In genomic region chr6:105832358-105832757, GRCh38 we compare ENCODE assay signal across 20 cellular contexts.
DNase-seq lines count a peak whose midpoint lies in the region; ATAC-seq, FAIRE-seq and TF ChIP-seq lines count a peak whose summit lies in the region.
"Had no signal": no experiment of that assay in that cellular context is flagged by ENCODE, and none has a peak within 500 bp of the region (broad histone marks: within the 10 kb centered on the region; RNA-seq: fewer than 3 reads in every experiment).

No MANE protein-coding gene starts in this region.

- no TSS peak for BruUV-seq in PC-9 (replicated peaks; lab: Mats Ljungman, UMichigan)

- H4K91ac ChIP-seq in H1 (replicated peaks; ENCODE audit: insufficient read length, low read length): no peak overlapping the region
- H4K91ac ChIP-seq in trophoblast cell (ENCODE audit: low read depth, low read length): no peak overlapping the region

- no peaks in the 10 kb centered on the region for H4K20me1 ChIP-seq in PC-9 (ENCODE audit: insufficient read depth)
- no peaks in the 10 kb centered on the region for H4K20me1 ChIP-seq in H1 (replicated peaks in 1 of 2; ENCODE audit: control insufficient read depth in 1 of 2, insufficient read depth in 2 of 2, low read length in 2 of 2)

- H3K4me2 ChIP-seq in PC-9 (peak overlapping the region; percentile 4; the same call in 1 of the 2 replicates), H1 (ENCODE audit: insufficient read depth in 1 of 2, low read depth in 2 of 2, low read length in 2 of 2) (no peak overlapping the region), trophoblast cell (ENCODE audit: low read length) (no peak overlapping the region)
- H3K4me2 ChIP-seq: neural progenitor cell had no signal

- no peak overlapping the region for H2AK5ac ChIP-seq in H1 (ENCODE audit: low read depth, low read length)
- H2AK5ac ChIP-seq in trophoblast cell (ENCODE audit: low read length): no peak overlapping the region

- H2BK15ac ChIP-seq in H1 (ENCODE audit: low read length): no peak overlapping the region

- H3K4me1 Mint-ChIP-seq in T-helper 17 cell: peaks cover 5% of the 10 kb centered on the region

- no peak overlapping the region for H2BK20ac ChIP-seq in H1 (ENCODE audit: low read length)

- H3K4me3 Mint-ChIP-seq in T-helper 17 cell: no peak overlapping the region
- H3K4me3 Mint-ChIP-seq: activated naive CD8-positive, alpha-beta T cell treated with anti-CD3 and anti-CD28 coated beads, Interleukin-2, amount 50 U/mL, for 24 hours; activated T-cell treated with anti-CD3 and anti-CD28 coated beads, Interleukin-2, amount 50 U/mL, for 24 hours; neural progenitor cell; stimulated activated naive B cell treated with anti-CD40 and anti-IgM and Interleukin-4, amounts not matched to agents 10 μg/mL and 1 μg/mL and 100 μg/mL, for 72 hours had no signal

- DNase-seq in KBM-7 (peak; percentile 57), PC-9 (peak in 1 of 2 experiments; percentile 64), H1 (ENCODE audit: low read depth in 1 of 2, low spot score in 2 of 2) (no peak), trophoblast cell (peak; percentile 88 to 96), NCI-H226 (no peak), T-helper 17 cell (no peak), WERI-Rb-1 (no peak)
- DNase-seq: activated naive CD8-positive, alpha-beta T cell treated with anti-CD3 and anti-CD28 coated beads, Interleukin-2, amount 50 U/mL, for 24 hours; activated T-cell treated with anti-CD3 and anti-CD28 coated beads, Interleukin-2, amount 50 U/mL, for 24 hours; GOT3; heart right ventricle; NCI-H1105; NCI-H2171; SHP77 treated with DMSO at 0.1 percent for 48 hours; stimulated activated naive B cell treated with anti-CD40 and anti-IgM and Interleukin-4, amounts not matched to agents 10 μg/mL and 1 μg/mL and 100 μg/mL, for 72 hours had no signal

- H3K9ac ChIP-seq in H1 (replicated peaks in 1 of 4; ENCODE audit: extremely low read depth in 1 of 4, low read depth in 3 of 4, low read length in 3 of 4): no peak overlapping the region
- no peak overlapping the region for H3K9ac ChIP-seq in trophoblast cell (ENCODE audit: low read length)
- H3K9ac ChIP-seq: neural progenitor cell had no signal

- ATAC-seq in GM18505 (IDR thresholded peaks at IDR 0.05; ENCODE audit: unreplicated experiment) (no peak), T-helper 17 cell (no peak)
- ATAC-seq: activated naive CD8-positive, alpha-beta T cell treated with anti-CD3 and anti-CD28 coated beads, Interleukin-2, amount 50 U/mL, for 24 hours had no signal

- no peaks in the 10 kb centered on the region for H3K36me3 ChIP-seq in PC-9 (ENCODE audit: low read depth)
- H3K36me3 ChIP-seq in H1 (ENCODE audit: control insufficient read depth in 2 of 4, insufficient read depth in 4 of 4, low read length in 3 of 4): no peaks in the 10 kb centered on the region
- H3K36me3 ChIP-seq in trophoblast cell (ENCODE audit: control insufficient read depth in 1 of 2, insufficient read depth in 2 of 2, low read length in 2 of 2): no peaks in the 10 kb centered on the region
- no peaks in the 10 kb centered on the region for H3K36me3 ChIP-seq in WERI-Rb-1
- H3K36me3 ChIP-seq: heart right ventricle, neural progenitor cell, tibial nerve had no signal

- peaks cover 15% of the 10 kb centered on the region; the same call in 1 of the 2 replicates for H3F3A ChIP-seq in PC-9 (ENCODE audit: insufficient read depth, low read depth)

- no peaks in the 10 kb centered on the region for H3K36me3 Mint-ChIP-seq in T-helper 17 cell (ENCODE audit: low read depth)
- H3K36me3 Mint-ChIP-seq: neural progenitor cell; stimulated activated naive B cell treated with anti-CD40 and anti-IgM and Interleukin-4, amounts not matched to agents 10 μg/mL and 1 μg/mL and 100 μg/mL, for 72 hours had no signal

- H3K4ac ChIP-seq in H1 (replicated peaks; ENCODE audit: insufficient read length, low read depth, low read length) (no peak overlapping the region), trophoblast cell (ENCODE audit: low read depth, low read length) (no peak overlapping the region)

- WGBS in H1 (ENCODE audit: extremely low coverage in 1 of 2, insufficient coverage in 1 of 2, insufficient read length in 1 of 2, insufficient replicate concordance in 2 of 2, low coverage in 1 of 2, low lambda C conversion rate in 2 of 2, missing lambda C conversion rate in 1 of 2), 2 experiments: 89% methylated on average over 4 of the region's 4 CpGs; no CpG with 5 or more reads in 1 of the 2 experiments
- no CpG with 5 or more reads among the region's 4 CpGs for WGBS in trophoblast cell (ENCODE audit: extremely low coverage, insufficient coverage, insufficient read length)

- intact Hi-C loops in PC-9 (cut with micrococcal nuclease; ENCODE audit: unreplicated experiment): no loop called here

- no peak for FAIRE-seq in H1 (lab: Jason Lieb, UNC)
- FAIRE-seq: TTC549 had no signal

- no peak overlapping the region for H2BK5ac ChIP-seq in H1 (ENCODE audit: low read depth, low read length)
- no peak overlapping the region for H2BK5ac ChIP-seq in trophoblast cell (ENCODE audit: low read depth, low read length, poor library complexity)

- H2BK12ac ChIP-seq in H1 (ENCODE audit: low read depth, low read length) (no peak overlapping the region), trophoblast cell (ENCODE audit: low read length) (no peak overlapping the region)

- no peak overlapping the region for H4K12ac ChIP-seq in trophoblast cell (ENCODE audit: low read depth, low read length)

- no peak overlapping the region for H3K27ac Mint-ChIP-seq in T-helper 17 cell
- H3K27ac Mint-ChIP-seq: activated naive CD8-positive, alpha-beta T cell treated with anti-CD3 and anti-CD28 coated beads, Interleukin-2, amount 50 U/mL, for 24 hours; activated T-cell treated with anti-CD3 and anti-CD28 coated beads, Interleukin-2, amount 50 U/mL, for 24 hours; IgD-negative memory B cell; stimulated activated naive B cell treated with anti-CD40 and anti-IgM and Interleukin-4, amounts not matched to agents 10 μg/mL and 1 μg/mL and 100 μg/mL, for 72 hours had no signal

- TF ChIP-seq EP300 in H1 (IDR thresholded peaks at IDR 0.05; ENCODE audit: borderline replicate concordance in 1 of 2, low read depth in 2 of 2, low read length in 2 of 2): no peak

- H4K8ac ChIP-seq in H1 (ENCODE audit: extremely low read depth, insufficient read depth, low read length) (no peak overlapping the region), trophoblast cell (ENCODE audit: low read depth, low read length) (no peak overlapping the region)

- in situ Hi-C loops in KBM-7 (cut with MboI; ENCODE audit: low pct_unique_long_range_greater_than_20kb, low sequenced_read_pairs): no loop called here

- H3K23me2 ChIP-seq in H1 (ENCODE audit: low read depth, low read length): no peaks in the 10 kb centered on the region

- H2AFZ ChIP-seq in PC-9 (0 out of 2 replicates have a peak overlapping the region, but pooled peaks have one; percentile 39), H1 (ENCODE audit: low read length) (peak overlapping the region; percentile 11; the same call in 1 of the 2 replicates), trophoblast cell (ENCODE audit: insufficient read depth, low read length, poor library complexity) (no peak overlapping the region)
- H2AFZ ChIP-seq: neural progenitor cell had no signal

- H2BK120ac ChIP-seq in H1 (replicated peaks; ENCODE audit: low read depth, low read length) (no peak overlapping the region), trophoblast cell (ENCODE audit: insufficient read depth, low read length, poor library complexity) (no peak overlapping the region)

- H3K23ac ChIP-seq in H1 (ENCODE audit: insufficient read length) (no peak overlapping the region), trophoblast cell (ENCODE audit: low read length) (no peak overlapping the region)

- H3K18ac ChIP-seq in H1 (ENCODE audit: extremely low read depth, low read length) (no peak overlapping the region), trophoblast cell (ENCODE audit: low read length) (no peak overlapping the region)

- CTCF ChIA-PET in PC-9 (lab: Charles Lee): no interaction called here
- CTCF ChIA-PET in H1 (lab: Charles Lee; ENCODE audit: partially characterized antibody): interaction anchor here (1.0 to 4.5 kb wide), 4 partner anchors 35 to 470 kb away, joined by 3 to 18 read pairs (median 3); no protein-coding TSS in a partner anchor

- no peaks in the 10 kb centered on the region for H3K27me3 Mint-ChIP-seq in T-helper 17 cell
- H3K27me3 Mint-ChIP-seq: stimulated activated naive B cell treated with anti-CD40 and anti-IgM and Interleukin-4, amounts not matched to agents 10 μg/mL and 1 μg/mL and 100 μg/mL, for 72 hours had no signal

- H3K14ac ChIP-seq in H1 (ENCODE audit: insufficient read length) (no peak overlapping the region), trophoblast cell (ENCODE audit: low read length) (no peak overlapping the region)

- H3K9me2 ChIP-seq in PC-9 (ENCODE audit: insufficient read depth): no peaks in the 10 kb centered on the region

- no peak overlapping the region for H3K56ac ChIP-seq in H1 (replicated peaks; ENCODE audit: insufficient read length, low read depth, low read length)

- no peaks in the 10 kb centered on the region for H3K79me1 ChIP-seq in H1 (ENCODE audit: low read depth, low read length)
- H3K79me1 ChIP-seq in trophoblast cell (ENCODE audit: low read length): no peaks in the 10 kb centered on the region

- H3K27me3 ChIP-seq in PC-9 (ENCODE audit: insufficient read depth, low read depth): no peaks in the 10 kb centered on the region
- H3K27me3 ChIP-seq in H1 (replicated peaks in 1 of 4; ENCODE audit: control insufficient read depth in 3 of 4, extremely low read depth in 1 of 4, insufficient read depth in 3 of 4, low read length in 3 of 4): no peaks in the 10 kb centered on the region
- no peaks in the 10 kb centered on the region for H3K27me3 ChIP-seq in trophoblast cell (ENCODE audit: insufficient read depth, low read length)
- H3K27me3 ChIP-seq in WERI-Rb-1 (ENCODE audit: insufficient read depth, low read depth, severe bottlenecking): no peaks in the 10 kb centered on the region
- H3K27me3 ChIP-seq: heart right ventricle, neural progenitor cell, tibial nerve had no signal

- TF ChIP-seq POLR2A in H1 (IDR thresholded peaks at IDR 0.05; ENCODE audit: control extremely low read depth in 1 of 2, low read depth in 2 of 2, low read length in 2 of 2) (no peak), GM18505 (IDR thresholded peaks at IDR 0.05; ENCODE audit: borderline replicate concordance, extremely low read depth, insufficient read depth, insufficient read length) (no peak)

- H3K4me1 ChIP-seq in PC-9 (replicated peaks; ENCODE audit: insufficient read depth): peaks cover 22% of the 10 kb centered on the region
- no peaks in the 10 kb centered on the region for H3K4me1 ChIP-seq in H1 (replicated peaks in 1 of 4; ENCODE audit: control insufficient read depth in 3 of 4, insufficient read depth in 4 of 4, low read length in 3 of 4)
- peaks cover 0 to 2% of the 10 kb centered on the region in 2 experiments for H3K4me1 ChIP-seq in trophoblast cell (ENCODE audit: control insufficient read depth in 1 of 2, insufficient read depth in 2 of 2, low read length in 2 of 2)

- H3K4me3 ChIP-seq in PC-9 (no peak overlapping the region), H1 (ENCODE audit: extremely low read depth in 1 of 4, insufficient read depth in 2 of 4, low read depth in 3 of 4, low read length in 4 of 4) (no peak overlapping the region), trophoblast cell (ENCODE audit: low read depth, low read length) (no peak overlapping the region), WERI-Rb-1 (ENCODE audit: low read depth, low read length) (no peak overlapping the region)
- H3K4me3 ChIP-seq: heart right ventricle, neural progenitor cell, tibial nerve had no signal

- POLR2A ChIA-PET in PC-9 (lab: Charles Lee; ENCODE audit: unreplicated experiment): no interaction called here
- POLR2A ChIA-PET in H1 (lab: Charles Lee; ENCODE audit: partially characterized antibody): no interaction called here

- no peak for TF ChIP-seq RAD21 in H1 (IDR thresholded peaks at IDR 0.05 in 1 of 2, conservative IDR thresholded peaks at IDR 0.05 in 1 of 2; ENCODE audit: low read depth in 2 of 2, low read length in 2 of 2)

- H4K5ac ChIP-seq in H1 (ENCODE audit: insufficient read length, low read depth, low read length): no peak overlapping the region

- no peak for TF ChIP-seq CTCF in PC-9 (conservative IDR thresholded peaks at IDR 0.05)
- TF ChIP-seq CTCF in H1 (IDR thresholded peaks at IDR 0.05; ENCODE audit: control extremely low read depth in 1 of 3, insufficient read depth in 1 of 3, low read depth in 1 of 3, low read length in 3 of 3): no peak
- TF ChIP-seq CTCF in WERI-Rb-1 (IDR thresholded peaks at IDR 0.05; ENCODE audit: low read depth, low read length): no peak

- H3K79me2 ChIP-seq in PC-9 (ENCODE audit: low read depth) (no peaks in the 10 kb centered on the region), H1 (ENCODE audit: control insufficient read depth in 1 of 2, insufficient read depth in 2 of 2, low read length in 2 of 2) (no peaks in the 10 kb centered on the region), trophoblast cell (ENCODE audit: control insufficient read depth, insufficient read depth, low read length, poor library complexity) (no peaks in the 10 kb centered on the region)

- H3K9me3 ChIP-seq in PC-9 (ENCODE audit: insufficient read depth, low read depth): no peaks in the 10 kb centered on the region
- H3K9me3 ChIP-seq in H1 (ENCODE audit: insufficient read depth in 2 of 2, low read depth in 1 of 2, low read length in 1 of 2): no peaks in the 10 kb centered on the region
- no peaks in the 10 kb centered on the region for H3K9me3 ChIP-seq in trophoblast cell (ENCODE audit: insufficient read depth, low read depth, low read length)
- H3K9me3 ChIP-seq in T-helper 17 cell (ENCODE audit: control insufficient read depth, low read length, poor library complexity, severe bottlenecking): no peaks in the 10 kb centered on the region
- peaks cover 3% of the 10 kb centered on the region for H3K9me3 ChIP-seq in WERI-Rb-1 (ENCODE audit: severe bottlenecking)
- H3K9me3 ChIP-seq: tibial nerve had no signal

- H3K27ac ChIP-seq in PC-9 (peak overlapping the region; percentile 31; the same call in 1 of the 2 replicates), H1 (ENCODE audit: low read depth, low read length) (no peak overlapping the region), trophoblast cell (ENCODE audit: low read depth, low read length) (no peak overlapping the region), WERI-Rb-1 (no peak overlapping the region)
- H3K27ac ChIP-seq: neural progenitor cell had no signal

Comparison
In these comparisons a context has a peak if more than half of its experiments do, and no peak if none do; other contexts are left out.
1. DNase-seq: peak in KBM-7 (single experiment) and trophoblast cell (2 of 2); none in H1 (0 of 2), NCI-H226 (single experiment), T-helper 17 cell (0 of 3) and WERI-Rb-1 (single experiment).